1 cellular context compared by ENCODE assay signal in the genomic region with DNA sequence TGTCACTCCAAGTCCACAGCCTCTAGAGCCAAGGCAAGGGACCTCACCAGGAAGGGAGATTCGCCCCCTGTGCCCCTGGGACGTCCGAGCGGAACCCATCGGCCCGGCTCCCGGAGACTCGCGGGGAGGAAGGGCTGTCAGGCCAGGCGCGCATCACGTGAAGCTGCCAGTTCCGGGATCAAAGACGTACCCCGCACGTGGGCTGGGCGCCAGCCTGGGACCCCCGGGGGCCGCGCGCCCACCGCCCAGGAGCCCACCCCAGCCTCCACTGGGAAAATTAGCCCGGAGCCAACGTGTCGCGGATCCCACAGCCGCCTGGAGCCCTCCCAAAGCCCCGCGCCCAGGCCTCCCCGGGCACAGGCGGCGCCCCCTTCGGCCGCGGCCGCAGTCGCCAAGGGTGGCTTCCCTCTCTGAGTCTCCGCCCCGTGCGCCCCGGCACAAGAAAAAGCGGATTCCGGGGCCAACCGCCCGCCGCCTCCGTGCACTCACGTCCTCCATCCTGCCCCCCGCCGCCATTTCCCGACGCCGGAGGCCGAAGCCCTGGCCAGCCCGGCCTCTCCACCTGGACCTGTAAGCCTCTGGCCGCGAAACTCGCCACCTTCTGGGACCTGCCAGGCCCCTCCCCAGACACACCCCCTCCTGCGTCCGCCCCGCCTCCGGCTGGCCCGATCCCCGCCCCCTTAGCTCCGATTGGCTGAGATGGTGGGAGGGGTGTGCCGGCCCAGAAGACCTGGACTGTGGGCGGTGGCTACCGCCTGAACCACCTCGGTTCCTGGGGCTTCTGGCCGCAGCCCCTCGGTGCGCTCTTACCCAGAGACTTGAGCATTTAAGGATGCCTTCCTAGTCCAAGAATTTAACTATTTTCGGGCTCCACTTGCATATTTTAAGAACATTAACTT.
TF ChIP-seq lines count a peak whose summit lies in the region.

A gene (minus strand): TSS at position 603 of the 899 bp plus-strand sequence. CDS start 87 bp downstream, at position 516.

TF ChIP-seq in K562, 482 proteins besides CTCF, POLR2A, EP300 and RAD21 (continued from another document and continues in another):
- TF ChIP-seq POLR3G (IDR thresholded peaks at IDR 0.05; ENCODE audit: extremely low read depth, insufficient read length, insufficient replicate concordance) (no peak), HSF4 (CRISPR knock-in tag; IDR thresholded peaks at IDR 0.05; ENCODE audit: borderline replicate concordance) (no peak), MAFF (IDR thresholded peaks at IDR 0.05; ENCODE audit: low read length) (no peak), ZNF76 (CRISPR knock-in tag; IDR thresholded peaks at IDR 0.05; ENCODE audit: borderline replicate concordance) (no peak), ZNF217 (CRISPR knock-in tag; IDR thresholded peaks at IDR 0.05) (no peak), EZH2 (IDR thresholded peaks at IDR 0.05; ENCODE audit: borderline replicate concordance, low read depth, low read length) (no peak), ZNF589 (CRISPR knock-in tag; IDR thresholded peaks at IDR 0.05; ENCODE audit: low read depth) (no peak), HDAC1 (IDR thresholded peaks at IDR 0.05) (peak in 1 of 2 experiments; percentile 96; a peak in 2 of 4 replicates), KLF13 (tag; IDR thresholded peaks at IDR 0.05; ENCODE audit: borderline replicate concordance, low read depth) (no peak), PHF21A (IDR thresholded peaks at IDR 0.05; ENCODE audit: borderline replicate concordance, low read depth) (no peak), HCFC1 (IDR thresholded peaks at IDR 0.05; ENCODE audit: low read depth, low read length) (peak; percentile 28; the same call in 1 of the 2 replicates), NFIX (CRISPR knock-in tag; IDR thresholded peaks at IDR 0.05; ENCODE audit: low read depth) (no peak), ZNF384 (IDR thresholded peaks at IDR 0.05; ENCODE audit: low read depth, low read length) (no peak), CTBP1 (IDR thresholded peaks at IDR 0.05; ENCODE audit: borderline replicate concordance) (peak; percentile 55; the same call in 1 of the 2 replicates), XRCC3 (IDR thresholded peaks at IDR 0.05) (no peak), STAG1 (CRISPR knock-in tag; IDR thresholded peaks at IDR 0.05; ENCODE audit: borderline replicate concordance) (no peak), MXI1 (IDR thresholded peaks at IDR 0.05; ENCODE audit: low read depth, low read length) (no peak), RBM22 (IDR thresholded peaks at IDR 0.05; ENCODE audit: low read depth, low read length, poor library complexity, severe bottlenecking) (peak; percentile 52), PTRF (tag; IDR thresholded peaks at IDR 0.05) (no peak), ARID2 (IDR thresholded peaks at IDR 0.05) (no peak), ZNF830 (CRISPR knock-in tag; IDR thresholded peaks at IDR 0.05) (no peak), PRMT5 (CRISPR knock-in tag; IDR thresholded peaks at IDR 0.05) (no peak), FOXJ2 (tag; IDR thresholded peaks at IDR 0.05) (no peak)
- TF ChIP-seq, protein P1, sequence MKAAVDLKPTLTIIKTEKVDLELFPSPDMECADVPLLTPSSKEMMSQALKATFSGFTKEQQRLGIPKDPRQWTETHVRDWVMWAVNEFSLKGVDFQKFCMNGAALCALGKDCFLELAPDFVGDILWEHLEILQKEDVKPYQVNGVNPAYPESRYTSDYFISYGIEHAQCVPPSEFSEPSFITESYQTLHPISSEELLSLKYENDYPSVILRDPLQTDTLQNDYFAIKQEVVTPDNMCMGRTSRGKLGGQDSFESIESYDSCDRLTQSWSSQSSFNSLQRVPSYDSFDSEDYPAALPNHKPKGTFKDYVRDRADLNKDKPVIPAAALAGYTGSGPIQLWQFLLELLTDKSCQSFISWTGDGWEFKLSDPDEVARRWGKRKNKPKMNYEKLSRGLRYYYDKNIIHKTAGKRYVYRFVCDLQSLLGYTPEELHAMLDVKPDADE (conservative IDR thresholded peaks at IDR 0.05; ENCODE audit: control insufficient read depth, low read depth, low read length): no peak
- TF ChIP-seq, protein P2, sequence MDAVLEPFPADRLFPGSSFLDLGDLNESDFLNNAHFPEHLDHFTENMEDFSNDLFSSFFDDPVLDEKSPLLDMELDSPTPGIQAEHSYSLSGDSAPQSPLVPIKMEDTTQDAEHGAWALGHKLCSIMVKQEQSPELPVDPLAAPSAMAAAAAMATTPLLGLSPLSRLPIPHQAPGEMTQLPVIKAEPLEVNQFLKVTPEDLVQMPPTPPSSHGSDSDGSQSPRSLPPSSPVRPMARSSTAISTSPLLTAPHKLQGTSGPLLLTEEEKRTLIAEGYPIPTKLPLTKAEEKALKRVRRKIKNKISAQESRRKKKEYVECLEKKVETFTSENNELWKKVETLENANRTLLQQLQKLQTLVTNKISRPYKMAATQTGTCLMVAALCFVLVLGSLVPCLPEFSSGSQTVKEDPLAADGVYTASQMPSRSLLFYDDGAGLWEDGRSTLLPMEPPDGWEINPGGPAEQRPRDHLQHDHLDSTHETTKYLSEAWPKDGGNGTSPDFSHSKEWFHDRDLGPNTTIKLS (IDR thresholded peaks at IDR 0.05; ENCODE audit: borderline replicate concordance, low read depth): 0 out of 2 replicates have a peak, but pooled peaks have one; percentile 26
- TF ChIP-seq, protein P3, sequence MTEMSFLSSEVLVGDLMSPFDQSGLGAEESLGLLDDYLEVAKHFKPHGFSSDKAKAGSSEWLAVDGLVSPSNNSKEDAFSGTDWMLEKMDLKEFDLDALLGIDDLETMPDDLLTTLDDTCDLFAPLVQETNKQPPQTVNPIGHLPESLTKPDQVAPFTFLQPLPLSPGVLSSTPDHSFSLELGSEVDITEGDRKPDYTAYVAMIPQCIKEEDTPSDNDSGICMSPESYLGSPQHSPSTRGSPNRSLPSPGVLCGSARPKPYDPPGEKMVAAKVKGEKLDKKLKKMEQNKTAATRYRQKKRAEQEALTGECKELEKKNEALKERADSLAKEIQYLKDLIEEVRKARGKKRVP (CRISPR knock-in tag; IDR thresholded peaks at IDR 0.05): no peak
- TF ChIP-seq, protein P4, sequence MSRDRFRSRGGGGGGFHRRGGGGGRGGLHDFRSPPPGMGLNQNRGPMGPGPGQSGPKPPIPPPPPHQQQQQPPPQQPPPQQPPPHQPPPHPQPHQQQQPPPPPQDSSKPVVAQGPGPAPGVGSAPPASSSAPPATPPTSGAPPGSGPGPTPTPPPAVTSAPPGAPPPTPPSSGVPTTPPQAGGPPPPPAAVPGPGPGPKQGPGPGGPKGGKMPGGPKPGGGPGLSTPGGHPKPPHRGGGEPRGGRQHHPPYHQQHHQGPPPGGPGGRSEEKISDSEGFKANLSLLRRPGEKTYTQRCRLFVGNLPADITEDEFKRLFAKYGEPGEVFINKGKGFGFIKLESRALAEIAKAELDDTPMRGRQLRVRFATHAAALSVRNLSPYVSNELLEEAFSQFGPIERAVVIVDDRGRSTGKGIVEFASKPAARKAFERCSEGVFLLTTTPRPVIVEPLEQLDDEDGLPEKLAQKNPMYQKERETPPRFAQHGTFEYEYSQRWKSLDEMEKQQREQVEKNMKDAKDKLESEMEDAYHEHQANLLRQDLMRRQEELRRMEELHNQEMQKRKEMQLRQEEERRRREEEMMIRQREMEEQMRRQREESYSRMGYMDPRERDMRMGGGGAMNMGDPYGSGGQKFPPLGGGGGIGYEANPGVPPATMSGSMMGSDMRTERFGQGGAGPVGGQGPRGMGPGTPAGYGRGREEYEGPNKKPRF (IDR thresholded peaks at IDR 0.05; ENCODE audit: low read depth, low read length): no peak
- TF ChIP-seq, protein P5, sequence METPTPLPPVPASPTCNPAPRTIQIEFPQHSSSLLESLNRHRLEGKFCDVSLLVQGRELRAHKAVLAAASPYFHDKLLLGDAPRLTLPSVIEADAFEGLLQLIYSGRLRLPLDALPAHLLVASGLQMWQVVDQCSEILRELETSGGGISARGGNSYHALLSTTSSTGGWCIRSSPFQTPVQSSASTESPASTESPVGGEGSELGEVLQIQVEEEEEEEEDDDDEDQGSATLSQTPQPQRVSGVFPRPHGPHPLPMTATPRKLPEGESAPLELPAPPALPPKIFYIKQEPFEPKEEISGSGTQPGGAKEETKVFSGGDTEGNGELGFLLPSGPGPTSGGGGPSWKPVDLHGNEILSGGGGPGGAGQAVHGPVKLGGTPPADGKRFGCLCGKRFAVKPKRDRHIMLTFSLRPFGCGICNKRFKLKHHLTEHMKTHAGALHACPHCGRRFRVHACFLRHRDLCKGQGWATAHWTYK (CRISPR knock-in tag; IDR thresholded peaks at IDR 0.05): no peak
- TF ChIP-seq, protein P6, sequence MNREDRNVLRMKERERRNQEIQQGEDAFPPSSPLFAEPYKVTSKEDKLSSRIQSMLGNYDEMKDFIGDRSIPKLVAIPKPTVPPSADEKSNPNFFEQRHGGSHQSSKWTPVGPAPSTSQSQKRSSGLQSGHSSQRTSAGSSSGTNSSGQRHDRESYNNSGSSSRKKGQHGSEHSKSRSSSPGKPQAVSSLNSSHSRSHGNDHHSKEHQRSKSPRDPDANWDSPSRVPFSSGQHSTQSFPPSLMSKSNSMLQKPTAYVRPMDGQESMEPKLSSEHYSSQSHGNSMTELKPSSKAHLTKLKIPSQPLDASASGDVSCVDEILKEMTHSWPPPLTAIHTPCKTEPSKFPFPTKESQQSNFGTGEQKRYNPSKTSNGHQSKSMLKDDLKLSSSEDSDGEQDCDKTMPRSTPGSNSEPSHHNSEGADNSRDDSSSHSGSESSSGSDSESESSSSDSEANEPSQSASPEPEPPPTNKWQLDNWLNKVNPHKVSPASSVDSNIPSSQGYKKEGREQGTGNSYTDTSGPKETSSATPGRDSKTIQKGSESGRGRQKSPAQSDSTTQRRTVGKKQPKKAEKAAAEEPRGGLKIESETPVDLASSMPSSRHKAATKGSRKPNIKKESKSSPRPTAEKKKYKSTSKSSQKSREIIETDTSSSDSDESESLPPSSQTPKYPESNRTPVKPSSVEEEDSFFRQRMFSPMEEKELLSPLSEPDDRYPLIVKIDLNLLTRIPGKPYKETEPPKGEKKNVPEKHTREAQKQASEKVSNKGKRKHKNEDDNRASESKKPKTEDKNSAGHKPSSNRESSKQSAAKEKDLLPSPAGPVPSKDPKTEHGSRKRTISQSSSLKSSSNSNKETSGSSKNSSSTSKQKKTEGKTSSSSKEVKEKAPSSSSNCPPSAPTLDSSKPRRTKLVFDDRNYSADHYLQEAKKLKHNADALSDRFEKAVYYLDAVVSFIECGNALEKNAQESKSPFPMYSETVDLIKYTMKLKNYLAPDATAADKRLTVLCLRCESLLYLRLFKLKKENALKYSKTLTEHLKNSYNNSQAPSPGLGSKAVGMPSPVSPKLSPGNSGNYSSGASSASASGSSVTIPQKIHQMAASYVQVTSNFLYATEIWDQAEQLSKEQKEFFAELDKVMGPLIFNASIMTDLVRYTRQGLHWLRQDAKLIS (CRISPR knock-in tag; IDR thresholded peaks at IDR 0.05): peak; percentile 30; the same call in 1 of the 2 replicates
- TF ChIP-seq, protein P7, sequence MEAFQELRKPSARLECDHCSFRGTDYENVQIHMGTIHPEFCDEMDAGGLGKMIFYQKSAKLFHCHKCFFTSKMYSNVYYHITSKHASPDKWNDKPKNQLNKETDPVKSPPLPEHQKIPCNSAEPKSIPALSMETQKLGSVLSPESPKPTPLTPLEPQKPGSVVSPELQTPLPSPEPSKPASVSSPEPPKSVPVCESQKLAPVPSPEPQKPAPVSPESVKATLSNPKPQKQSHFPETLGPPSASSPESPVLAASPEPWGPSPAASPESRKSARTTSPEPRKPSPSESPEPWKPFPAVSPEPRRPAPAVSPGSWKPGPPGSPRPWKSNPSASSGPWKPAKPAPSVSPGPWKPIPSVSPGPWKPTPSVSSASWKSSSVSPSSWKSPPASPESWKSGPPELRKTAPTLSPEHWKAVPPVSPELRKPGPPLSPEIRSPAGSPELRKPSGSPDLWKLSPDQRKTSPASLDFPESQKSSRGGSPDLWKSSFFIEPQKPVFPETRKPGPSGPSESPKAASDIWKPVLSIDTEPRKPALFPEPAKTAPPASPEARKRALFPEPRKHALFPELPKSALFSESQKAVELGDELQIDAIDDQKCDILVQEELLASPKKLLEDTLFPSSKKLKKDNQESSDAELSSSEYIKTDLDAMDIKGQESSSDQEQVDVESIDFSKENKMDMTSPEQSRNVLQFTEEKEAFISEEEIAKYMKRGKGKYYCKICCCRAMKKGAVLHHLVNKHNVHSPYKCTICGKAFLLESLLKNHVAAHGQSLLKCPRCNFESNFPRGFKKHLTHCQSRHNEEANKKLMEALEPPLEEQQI (IDR thresholded peaks at IDR 0.05): no peak
- TF ChIP-seq, protein P8, sequence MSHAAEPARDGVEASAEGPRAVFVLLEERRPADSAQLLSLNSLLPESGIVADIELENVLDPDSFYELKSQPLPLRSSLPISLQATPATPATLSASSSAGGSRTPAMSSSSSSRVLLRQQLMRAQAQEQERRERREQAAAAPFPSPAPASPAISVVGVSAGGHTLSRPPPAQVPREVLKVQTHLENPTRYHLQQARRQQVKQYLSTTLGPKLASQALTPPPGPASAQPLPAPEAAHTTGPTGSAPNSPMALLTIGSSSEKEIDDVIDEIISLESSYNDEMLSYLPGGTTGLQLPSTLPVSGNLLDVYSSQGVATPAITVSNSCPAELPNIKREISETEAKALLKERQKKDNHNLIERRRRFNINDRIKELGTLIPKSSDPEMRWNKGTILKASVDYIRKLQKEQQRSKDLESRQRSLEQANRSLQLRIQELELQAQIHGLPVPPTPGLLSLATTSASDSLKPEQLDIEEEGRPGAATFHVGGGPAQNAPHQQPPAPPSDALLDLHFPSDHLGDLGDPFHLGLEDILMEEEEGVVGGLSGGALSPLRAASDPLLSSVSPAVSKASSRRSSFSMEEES (CRISPR knock-in tag; IDR thresholded peaks at IDR 0.05): 0 out of 2 replicates have a peak, but pooled peaks have one; percentile 20
- TF ChIP-seq, protein P9, sequence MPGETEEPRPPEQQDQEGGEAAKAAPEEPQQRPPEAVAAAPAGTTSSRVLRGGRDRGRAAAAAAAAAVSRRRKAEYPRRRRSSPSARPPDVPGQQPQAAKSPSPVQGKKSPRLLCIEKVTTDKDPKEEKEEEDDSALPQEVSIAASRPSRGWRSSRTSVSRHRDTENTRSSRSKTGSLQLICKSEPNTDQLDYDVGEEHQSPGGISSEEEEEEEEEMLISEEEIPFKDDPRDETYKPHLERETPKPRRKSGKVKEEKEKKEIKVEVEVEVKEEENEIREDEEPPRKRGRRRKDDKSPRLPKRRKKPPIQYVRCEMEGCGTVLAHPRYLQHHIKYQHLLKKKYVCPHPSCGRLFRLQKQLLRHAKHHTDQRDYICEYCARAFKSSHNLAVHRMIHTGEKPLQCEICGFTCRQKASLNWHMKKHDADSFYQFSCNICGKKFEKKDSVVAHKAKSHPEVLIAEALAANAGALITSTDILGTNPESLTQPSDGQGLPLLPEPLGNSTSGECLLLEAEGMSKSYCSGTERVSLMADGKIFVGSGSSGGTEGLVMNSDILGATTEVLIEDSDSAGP (CRISPR knock-in tag; IDR thresholded peaks at IDR 0.05): no peak
- TF ChIP-seq, protein P10, sequence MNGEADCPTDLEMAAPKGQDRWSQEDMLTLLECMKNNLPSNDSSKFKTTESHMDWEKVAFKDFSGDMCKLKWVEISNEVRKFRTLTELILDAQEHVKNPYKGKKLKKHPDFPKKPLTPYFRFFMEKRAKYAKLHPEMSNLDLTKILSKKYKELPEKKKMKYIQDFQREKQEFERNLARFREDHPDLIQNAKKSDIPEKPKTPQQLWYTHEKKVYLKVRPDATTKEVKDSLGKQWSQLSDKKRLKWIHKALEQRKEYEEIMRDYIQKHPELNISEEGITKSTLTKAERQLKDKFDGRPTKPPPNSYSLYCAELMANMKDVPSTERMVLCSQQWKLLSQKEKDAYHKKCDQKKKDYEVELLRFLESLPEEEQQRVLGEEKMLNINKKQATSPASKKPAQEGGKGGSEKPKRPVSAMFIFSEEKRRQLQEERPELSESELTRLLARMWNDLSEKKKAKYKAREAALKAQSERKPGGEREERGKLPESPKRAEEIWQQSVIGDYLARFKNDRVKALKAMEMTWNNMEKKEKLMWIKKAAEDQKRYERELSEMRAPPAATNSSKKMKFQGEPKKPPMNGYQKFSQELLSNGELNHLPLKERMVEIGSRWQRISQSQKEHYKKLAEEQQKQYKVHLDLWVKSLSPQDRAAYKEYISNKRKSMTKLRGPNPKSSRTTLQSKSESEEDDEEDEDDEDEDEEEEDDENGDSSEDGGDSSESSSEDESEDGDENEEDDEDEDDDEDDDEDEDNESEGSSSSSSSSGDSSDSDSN (IDR thresholded peaks at IDR 0.05; ENCODE audit: borderline replicate concordance in 1 of 2, low read depth in 2 of 2, low read length in 2 of 2): 0 out of 4 replicates have a peak, but pooled peaks of 1 of the 2 experiments have one; percentile 4
